In genomic region chr1:156421939-156422601, GRCh38 we compare ENCODE assay signal across 10 cellular contexts. TPM values are rescaled to one million over a fixed set of nuclear protein-coding genes. Genes with fewer than 3 reads are reported as not detected.
DNase-seq lines count a peak whose midpoint lies in the region; ATAC-seq and TF ChIP-seq lines count a peak whose summit lies in the region.
"Had no signal": no experiment of that assay in that cellular context is flagged by ENCODE, and none has a peak within 500 bp of the region (broad histone marks: within the 10 kb centered on the region; RNA-seq: fewer than 3 reads in every experiment).

No MANE protein-coding gene starts in this region.

- H3F3A ChIP-seq in SK-N-SH (replicated peaks; ENCODE audit: insufficient read depth) (peaks cover 4% of the 10 kb centered on the region), SU-DHL-6 (ENCODE audit: insufficient read depth) (no peaks in the 10 kb centered on the region)

- H3K4me1 ChIP-seq in SK-N-SH (ENCODE audit: control insufficient read depth in 1 of 2, insufficient read depth in 2 of 2, low read depth in 1 of 2, low read length in 1 of 2) (peaks cover 11 to 28% of the 10 kb centered on the region in 2 experiments; a peak in 3 of 4 replicates), iPS DF 6.9 (ENCODE audit: control insufficient read depth, insufficient read depth, low read length) (peaks cover 8% of the 10 kb centered on the region; the same call in 1 of the 2 replicates)

- POLR2A ChIA-PET in SK-N-SH (lab: Yijun Ruan, JAX), result interaction anchor here (0.7 to 1.4 kb wide), 4 partner anchors 8 to 79 kb away, joined by 3 to 4 read pairs (median 3); partner anchors contain the start of gene MEF2D

- H3K9ac ChIP-seq in SK-N-SH, result no peak overlapping the region
- H3K9ac ChIP-seq in SU-DHL-6 (ENCODE audit: low read length), result peak overlapping the region; percentile 24

- no peak overlapping the region for H3K27ac Mint-ChIP-seq in stimulated activated memory B cell treated with anti-CD40 and anti-IgM and Interleukin-4, amounts not matched to agents 10 μg/mL and 1 μg/mL and 100 μg/mL, for 72 hours

- H3K9me3 ChIP-seq in SK-N-SH, result no peaks in the 10 kb centered on the region
- no peaks in the 10 kb centered on the region for H3K9me3 ChIP-seq in SU-DHL-6 (ENCODE audit: insufficient read depth, low read length)
- no peaks in the 10 kb centered on the region for H3K9me3 ChIP-seq in iPS DF 6.9 (ENCODE audit: control insufficient read depth, insufficient read depth, low read length)

- H3K36me3 ChIP-seq in SK-N-SH (replicated peaks in 1 of 2; ENCODE audit: control insufficient read depth in 1 of 2, insufficient read depth in 2 of 2, low read length in 1 of 2) (no peaks in the 10 kb centered on the region), SU-DHL-6 (ENCODE audit: low read length) (no peaks in the 10 kb centered on the region), iPS DF 6.9 (ENCODE audit: control insufficient read depth, insufficient read depth, low read length) (no peaks in the 10 kb centered on the region)

- peaks cover 27% of the 10 kb centered on the region for H3K4me1 Mint-ChIP-seq in stimulated activated memory B cell treated with anti-CD40 and anti-IgM and Interleukin-4, amounts not matched to agents 10 μg/mL and 1 μg/mL and 100 μg/mL, for 72 hours

- H3K4me2 ChIP-seq in SK-N-SH (peak overlapping the region; percentile 69), SU-DHL-6 (ENCODE audit: low read depth, low read length, poor library complexity, severe bottlenecking) (peak overlapping the region; percentile 53)

- H3K9me2 ChIP-seq in SK-N-SH (no peaks in the 10 kb centered on the region), SU-DHL-6 (replicated peaks; ENCODE audit: insufficient read depth, low read length) (no peaks in the 10 kb centered on the region)

- no peak for TF ChIP-seq RAD21 in SK-N-SH (IDR thresholded peaks at IDR 0.05; ENCODE audit: low read length)

- 56% methylated on average over 11 of the region's 12 CpGs for WGBS in SK-N-SH (ENCODE audit: low lambda C conversion rate)
- no CpG with 5 or more reads among the region's 12 CpGs for WGBS in iPS DF 6.9 (ENCODE audit: insufficient coverage, insufficient read length)

- no peak for ATAC-seq in SK-N-SH treated with all-trans-retinoic acid at 6 μM for 48 hours
- no peak for ATAC-seq in stimulated activated memory B cell treated with anti-CD40 and anti-IgM and Interleukin-4, amounts not matched to agents 10 μg/mL and 1 μg/mL and 100 μg/mL, for 72 hours

- no peak for TF ChIP-seq EP300 in SK-N-SH (IDR thresholded peaks at IDR 0.05; ENCODE audit: borderline replicate concordance in 1 of 2, low read depth in 1 of 2, low read length in 1 of 2)

- no peaks in the 10 kb centered on the region for H3K36me3 Mint-ChIP-seq in stimulated activated memory B cell treated with anti-CD40 and anti-IgM and Interleukin-4, amounts not matched to agents 10 μg/mL and 1 μg/mL and 100 μg/mL, for 72 hours

- intact Hi-C loops in posterior vena cava (cut with DNase I), result loop anchor here in 1 of 2 donors (1.0 kb wide), 1 partner anchor 36 kb away; no protein-coding TSS in a partner anchor

- peaks cover 60% of the 10 kb centered on the region for H3K27me3 ChIP-seq in SK-N-SH (ENCODE audit: insufficient read depth)
- no peaks in the 10 kb centered on the region for H3K27me3 ChIP-seq in SU-DHL-6 (ENCODE audit: low read length)
- peaks cover 54% of the 10 kb centered on the region for H3K27me3 ChIP-seq in iPS DF 6.9 (ENCODE audit: control insufficient read depth, insufficient read depth, low read length)

- H3K4me3 ChIP-seq in SK-N-SH (ENCODE audit: low read depth in 2 of 2, low read length in 1 of 2), result peak overlapping the region; percentile 10 to 48; a peak in 2 of 4 replicates
- H3K4me3 ChIP-seq in SU-DHL-6 (ENCODE audit: insufficient read depth, low read length, poor library complexity, severe bottlenecking), result peak overlapping the region; percentile 41
- H3K4me3 ChIP-seq in iPS DF 6.9 (ENCODE audit: low read length), result peak overlapping the region; percentile 27; the same call in 1 of the 2 replicates

- CTCF ChIA-PET in SK-N-SH (lab: Yijun Ruan, JAX), result interaction anchor here (0.9 to 29.5 kb wide), 6 partner anchors 8 to 77 kb away, joined by 3 to 412 read pairs (median 4); no protein-coding TSS in a partner anchor

- no peak for TF ChIP-seq CTCF in SK-N-SH (IDR thresholded peaks at IDR 0.05)
- TF ChIP-seq CTCF in SU-DHL-6 (IDR thresholded peaks at IDR 0.05; ENCODE audit: insufficient read depth, low read length, poor library complexity, severe bottlenecking), result no peak

- H4K20me1 ChIP-seq in SK-N-SH (ENCODE audit: insufficient read depth) (no peaks in the 10 kb centered on the region), SU-DHL-6 (ENCODE audit: low read depth, low read length) (no peaks in the 10 kb centered on the region)

- no peak overlapping the region; the same call in 1 of the 2 replicates for H2AFZ ChIP-seq in SK-N-SH (ENCODE audit: low read depth)
- no peak overlapping the region for H2AFZ ChIP-seq in SU-DHL-6 (ENCODE audit: low read depth, low read length, severe bottlenecking)

- no peaks in the 10 kb centered on the region for H3K9me3 Mint-ChIP-seq in stimulated activated memory B cell treated with anti-CD40 and anti-IgM and Interleukin-4, amounts not matched to agents 10 μg/mL and 1 μg/mL and 100 μg/mL, for 72 hours

- peaks cover 84% of the 10 kb centered on the region for H3K27me3 Mint-ChIP-seq in stimulated activated memory B cell treated with anti-CD40 and anti-IgM and Interleukin-4, amounts not matched to agents 10 μg/mL and 1 μg/mL and 100 μg/mL, for 72 hours

- H3K79me2 ChIP-seq in SK-N-SH (ENCODE audit: insufficient read depth) (no peaks in the 10 kb centered on the region), SU-DHL-6 (ENCODE audit: insufficient read depth, low read length) (no peaks in the 10 kb centered on the region)

- DNase-seq in SK-N-SH (no peak), iPS DF 6.9 (ENCODE audit: low read depth, low spot score) (no peak), posterior vena cava (ENCODE audit: low spot score) (no peak), 8988T (no peak), COR-L47 (lab: John Stamatoyannopoulos, UW) (no peak)
- DNase-seq: NCI-H1436 treated with DMSO at 0.1 percent for 48 hours had no signal

- H3K27ac ChIP-seq in SK-N-SH (ENCODE audit: low read depth in 2 of 2, low read length in 1 of 2) (no peak overlapping the region), SU-DHL-6 (ENCODE audit: low read depth, low read length) (no peak overlapping the region), iPS DF 6.9 (ENCODE audit: low read length) (no peak overlapping the region)

- H3K4me3 Mint-ChIP-seq in stimulated activated memory B cell treated with anti-CD40 and anti-IgM and Interleukin-4, amounts not matched to agents 10 μg/mL and 1 μg/mL and 100 μg/mL, for 72 hours, result peak overlapping the region; percentile 87

TF ChIP-seq in SK-N-SH, 30 proteins besides CTCF, POLR2A, EP300 and RAD21 (continues in another document):
- TF ChIP-seq GABPA (IDR thresholded peaks at IDR 0.05; ENCODE audit: low read depth), result no peak
- TF ChIP-seq FOXM1 (IDR thresholded peaks at IDR 0.05; ENCODE audit: low read depth), result no peak
- TF ChIP-seq CHD2 (IDR thresholded peaks at IDR 0.05; ENCODE audit: low read length, partially characterized antibody), result no peak
- no peak for TF ChIP-seq SIN3A (IDR thresholded peaks at IDR 0.05; ENCODE audit: borderline replicate concordance, low read depth, low read length)
- no peak for TF ChIP-seq TAF1 (IDR thresholded peaks at IDR 0.05; ENCODE audit: borderline replicate concordance, low read depth, low read length)
- no peak for TF ChIP-seq TCF12 (IDR thresholded peaks at IDR 0.05)
- no peak for TF ChIP-seq EZH2phosphoT487 (IDR thresholded peaks at IDR 0.05; ENCODE audit: borderline replicate concordance, low read depth)
- TF ChIP-seq RXRA (IDR thresholded peaks at IDR 0.05; ENCODE audit: borderline replicate concordance, low read depth), result no peak
- TF ChIP-seq TEAD4 (IDR thresholded peaks at IDR 0.05; ENCODE audit: borderline replicate concordance, insufficient read depth), result no peak
- TF ChIP-seq ELF1 (IDR thresholded peaks at IDR 0.05), result no peak
- TF ChIP-seq PBX3 (IDR thresholded peaks at IDR 0.05), result no peak

TF ChIP-seq in SK-N-SH treated with all-trans-retinoic acid at 6 μM for 48 hours, 23 proteins besides CTCF, POLR2A, EP300 and RAD21:
- TF ChIP-seq ZC3H10 (CRISPR knock-in tag; IDR thresholded peaks at IDR 0.05), result no peak
- TF ChIP-seq ZNF70 (CRISPR knock-in tag; IDR thresholded peaks at IDR 0.05), result no peak
- TF ChIP-seq TCF4 (CRISPR knock-in tag; IDR thresholded peaks at IDR 0.05; ENCODE audit: borderline replicate concordance), result no peak
- TF ChIP-seq TOX (CRISPR knock-in tag; IDR thresholded peaks at IDR 0.05; ENCODE audit: borderline replicate concordance), result no peak
- TF ChIP-seq ISL1 (CRISPR knock-in tag; IDR thresholded peaks at IDR 0.05), result no peak
- TF ChIP-seq, protein P1, sequence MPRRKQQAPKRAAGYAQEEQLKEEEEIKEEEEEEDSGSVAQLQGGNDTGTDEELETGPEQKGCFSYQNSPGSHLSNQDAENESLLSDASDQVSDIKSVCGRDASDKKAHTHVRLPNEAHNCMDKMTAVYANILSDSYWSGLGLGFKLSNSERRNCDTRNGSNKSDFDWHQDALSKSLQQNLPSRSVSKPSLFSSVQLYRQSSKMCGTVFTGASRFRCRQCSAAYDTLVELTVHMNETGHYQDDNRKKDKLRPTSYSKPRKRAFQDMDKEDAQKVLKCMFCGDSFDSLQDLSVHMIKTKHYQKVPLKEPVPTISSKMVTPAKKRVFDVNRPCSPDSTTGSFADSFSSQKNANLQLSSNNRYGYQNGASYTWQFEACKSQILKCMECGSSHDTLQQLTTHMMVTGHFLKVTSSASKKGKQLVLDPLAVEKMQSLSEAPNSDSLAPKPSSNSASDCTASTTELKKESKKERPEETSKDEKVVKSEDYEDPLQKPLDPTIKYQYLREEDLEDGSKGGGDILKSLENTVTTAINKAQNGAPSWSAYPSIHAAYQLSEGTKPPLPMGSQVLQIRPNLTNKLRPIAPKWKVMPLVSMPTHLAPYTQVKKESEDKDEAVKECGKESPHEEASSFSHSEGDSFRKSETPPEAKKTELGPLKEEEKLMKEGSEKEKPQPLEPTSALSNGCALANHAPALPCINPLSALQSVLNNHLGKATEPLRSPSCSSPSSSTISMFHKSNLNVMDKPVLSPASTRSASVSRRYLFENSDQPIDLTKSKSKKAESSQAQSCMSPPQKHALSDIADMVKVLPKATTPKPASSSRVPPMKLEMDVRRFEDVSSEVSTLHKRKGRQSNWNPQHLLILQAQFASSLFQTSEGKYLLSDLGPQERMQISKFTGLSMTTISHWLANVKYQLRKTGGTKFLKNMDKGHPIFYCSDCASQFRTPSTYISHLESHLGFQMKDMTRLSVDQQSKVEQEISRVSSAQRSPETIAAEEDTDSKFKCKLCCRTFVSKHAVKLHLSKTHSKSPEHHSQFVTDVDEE (CRISPR knock-in tag; IDR thresholded peaks at IDR 0.05), result no peak

RNA-seq across cellular contexts. Expression of gene RHBG, which starts 53.1 kb away (rescaled TPM):
- 0.18 TPM in 1 of 2 replicates, not detected in the other for polyA plus RNA-seq in SK-N-SH (2012; rRNA removed)
- not detected in 2 replicates for polyA plus RNA-seq in SK-N-SH (2012; cell fraction: cytosol; rRNA removed)
- 0.15 TPM in 1 of 2 replicates, not detected in the other for polyA plus RNA-seq in SK-N-SH (2012; cell fraction: nucleus; rRNA removed)
- total RNA-seq in posterior vena cava, result not detected
- total RNA-seq: mesenteric fat pad had no signal
